Comparison of ENCODE assay signal across 28 cellular contexts in the genomic region with DNA sequence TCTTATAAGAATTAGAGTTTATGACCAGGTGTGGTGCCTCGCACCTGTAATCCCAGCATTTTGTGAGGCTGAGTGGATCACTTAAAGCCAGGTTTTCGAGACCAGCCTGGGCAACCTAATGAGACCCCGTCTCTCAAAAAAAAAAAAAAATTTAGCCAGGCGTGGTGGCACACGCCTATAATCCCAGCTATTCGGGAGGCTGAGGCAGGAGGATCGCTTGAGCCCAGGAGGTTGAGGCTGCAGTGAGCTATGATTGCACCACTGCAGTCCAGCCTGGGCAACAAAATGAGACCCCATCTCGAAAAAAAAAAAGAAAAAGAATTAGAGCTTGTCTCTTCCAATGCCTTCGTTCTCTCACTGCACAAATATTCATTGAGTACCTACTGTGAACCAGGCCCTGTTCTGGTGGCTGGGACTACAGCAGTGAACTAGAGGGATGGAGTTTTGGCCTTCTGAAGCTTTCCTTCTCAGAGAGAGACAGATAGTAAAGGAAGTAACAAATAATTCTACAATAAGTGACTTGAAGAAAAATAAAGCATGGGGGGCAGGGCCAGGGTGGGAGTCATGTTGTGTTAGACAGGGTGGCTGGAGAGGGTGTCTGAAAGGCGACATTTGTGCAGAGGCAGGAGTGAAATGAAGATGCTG. TPM values are rescaled to one million over a fixed set of nuclear protein-coding genes. Genes with fewer than 3 reads are reported as not detected.
DNase-seq lines count a peak whose midpoint lies in the region; ATAC-seq and TF ChIP-seq lines count a peak whose summit lies in the region.
"Had no signal": no experiment of that assay in that cellular context is flagged by ENCODE, and none has a peak within 500 bp of the region (broad histone marks: within the 10 kb centered on the region; RNA-seq: fewer than 3 reads in every experiment).

No MANE protein-coding gene starts in this region.

- H3K9ac ChIP-seq in NT2/D1 (ENCODE audit: insufficient read length, low read depth) = peak overlapping the region; percentile 4
- H3K9ac ChIP-seq: KMS-11 had no signal

- no peaks in the 10 kb centered on the region for H3K27me3 ChIP-seq in NT2/D1 (ENCODE audit: insufficient read depth, insufficient read length)
- H3K27me3 ChIP-seq: SJSA1 had no signal

- no peak for TF ChIP-seq CTCF in glutamatergic neuron (IDR thresholded peaks at IDR 0.05; ENCODE audit: partially characterized antibody, unreplicated experiment)
- no peak for TF ChIP-seq CTCF in nephron progenitor cell (IDR thresholded peaks at IDR 0.05)

- peak overlapping the region; percentile 36 for H3K4me3 Mint-ChIP-seq in glutamatergic neuron (ENCODE audit: unreplicated experiment)
- no peak overlapping the region for H3K4me3 Mint-ChIP-seq in nephron progenitor cell
- H3K4me3 Mint-ChIP-seq: CD8-positive, alpha-beta T cell; HFFc6 had no signal

- H3K9me3 Mint-ChIP-seq in glutamatergic neuron (ENCODE audit: unreplicated experiment) (peaks cover 2% of the 10 kb centered on the region), nephron progenitor cell (no peaks in the 10 kb centered on the region)
- H3K9me3 Mint-ChIP-seq: CD8-positive, alpha-beta T cell; HFFc6; IgD-negative memory B cell had no signal

- DNase-seq in NT2/D1 (ENCODE audit: low read depth, low spot score) = no peak
- no peak for DNase-seq in glutamatergic neuron
- no peak for DNase-seq in nephron progenitor cell
- DNase-seq in SIG-M5 (lab: John Stamatoyannopoulos, UW) = no peak
- no peak for DNase-seq in NCI-H2081 treated with DMSO at 0.1 percent for 48 hours (lab: John Stamatoyannopoulos, UW)
- no peak for DNase-seq in effector CD4-positive, alpha-beta T cell
- DNase-seq: Calu3; CD8-positive, alpha-beta T cell; DMS153; DND-41; HFFc6; NCI-H1048; NCI-H1417 treated with DMSO at 0.1 percent for 48 hours; NCI-H187; NCI-H2107; NCI-H446 treated with DMSO at 0.1 percent for 48 hours; NCI-H526; NCI-H82; NK-92 treated with Interleukin-12 subunit alpha and Interleukin-12 subunit beta, amount 100 ng/mL, for 24 hours; PC-9 had no signal

- no peak for ATAC-seq in HG03565 (IDR thresholded peaks at IDR 0.05; ENCODE audit: unreplicated experiment)
- ATAC-seq: CD8-positive, alpha-beta T cell; Right ventricle myocardium inferior had no signal

- H3K36me3 Mint-ChIP-seq in glutamatergic neuron (ENCODE audit: unreplicated experiment) (no peaks in the 10 kb centered on the region), nephron progenitor cell (ENCODE audit: low read depth) (no peaks in the 10 kb centered on the region)
- H3K36me3 Mint-ChIP-seq: CD8-positive, alpha-beta T cell; IgD-negative memory B cell had no signal

- no peak overlapping the region for H3K4me3 ChIP-seq in NT2/D1 (ENCODE audit: insufficient read length, low read depth)
- H3K4me3 ChIP-seq: HAP-1, PC-9, SJSA1 had no signal

- H3K9me3 ChIP-seq in NT2/D1 (ENCODE audit: insufficient read depth, low read length) = no peaks in the 10 kb centered on the region
- H3K9me3 ChIP-seq: HAP-1, SJSA1 had no signal

- peaks cover 5% of the 10 kb centered on the region for H3K27me3 Mint-ChIP-seq in glutamatergic neuron (ENCODE audit: unreplicated experiment)
- peaks cover 7% of the 10 kb centered on the region for H3K27me3 Mint-ChIP-seq in nephron progenitor cell (ENCODE audit: low read depth, poor library complexity)

- H3K27ac Mint-ChIP-seq in glutamatergic neuron (ENCODE audit: unreplicated experiment) (no peak overlapping the region), nephron progenitor cell (peak overlapping the region; percentile 87)
- H3K27ac Mint-ChIP-seq: CD8-positive, alpha-beta T cell; HFFc6; IgD-negative memory B cell had no signal

- H3K36me3 ChIP-seq in NT2/D1 (ENCODE audit: insufficient read depth, insufficient read length, low read length) = no peaks in the 10 kb centered on the region
- H3K36me3 ChIP-seq: HAP-1, SJSA1 had no signal

- H3K4me1 Mint-ChIP-seq in glutamatergic neuron (ENCODE audit: low read depth, unreplicated experiment) (peaks cover 2% of the 10 kb centered on the region), nephron progenitor cell (peaks cover 13% of the 10 kb centered on the region)
- H3K4me1 Mint-ChIP-seq: IgD-negative memory B cell had no signal

- peaks cover 8% of the 10 kb centered on the region for H3K4me1 ChIP-seq in NT2/D1 (ENCODE audit: insufficient read depth, insufficient read length)
- H3K4me1 ChIP-seq: HAP-1 had no signal

RNA-seq across cellular contexts. Expression of a gene that starts 56.4 kb away (rescaled TPM):
- total RNA-seq in glutamatergic neuron (ENCODE audit: unreplicated experiment) = not detected
- total RNA-seq: A673; CD8-positive, alpha-beta T cell; HFFc6; Right ventricle myocardium inferior; RPMI7951; SJSA1 had no signal
